In genomic region chr12:54005853-54006699, GRCh38 we compare ENCODE assay signal across 1 cellular context.
TF ChIP-seq lines count a peak whose summit lies in the region.

No MANE protein-coding gene starts in this region.

TF ChIP-seq in GM12878, 131 proteins besides CTCF, POLR2A, EP300 and RAD21 (continued from another document):
- TF ChIP-seq E2F8 (IDR thresholded peaks at IDR 0.05; ENCODE audit: low read depth, partially characterized antibody) = no peak
- no peak for TF ChIP-seq NRF1 (conservative IDR thresholded peaks at IDR 0.05; ENCODE audit: low read depth, low read length)
- TF ChIP-seq RB1 (IDR thresholded peaks at IDR 0.05; ENCODE audit: borderline replicate concordance) = peak; percentile 88; the same call in 1 of the 2 replicates
- TF ChIP-seq MYB (IDR thresholded peaks at IDR 0.05; ENCODE audit: borderline replicate concordance, low read depth, low read length) = no peak
- TF ChIP-seq DPF2 (IDR thresholded peaks at IDR 0.05) = peak; percentile 68; the same call in 1 of the 2 replicates
- TF ChIP-seq SUZ12 (IDR thresholded peaks at IDR 0.05; ENCODE audit: unreplicated experiment) = no peak
- TF ChIP-seq ZNF384 (IDR thresholded peaks at IDR 0.05; ENCODE audit: borderline replicate concordance, low read depth, low read length) = no peak; the same call in 1 of the 2 replicates
- TF ChIP-seq SUPT20H (IDR thresholded peaks at IDR 0.05; ENCODE audit: borderline replicate concordance, control insufficient read depth, low read depth, low read length) = no peak
- TF ChIP-seq ZZZ3 (IDR thresholded peaks at IDR 0.05; ENCODE audit: control insufficient read depth, insufficient read length, low read depth) = no peak
- TF ChIP-seq ASH2L (IDR thresholded peaks at IDR 0.05; ENCODE audit: borderline replicate concordance, low read depth) = no peak
- no peak for TF ChIP-seq SREBF2 (IDR thresholded peaks at IDR 0.05; ENCODE audit: low read length)
- TF ChIP-seq, protein P1, sequence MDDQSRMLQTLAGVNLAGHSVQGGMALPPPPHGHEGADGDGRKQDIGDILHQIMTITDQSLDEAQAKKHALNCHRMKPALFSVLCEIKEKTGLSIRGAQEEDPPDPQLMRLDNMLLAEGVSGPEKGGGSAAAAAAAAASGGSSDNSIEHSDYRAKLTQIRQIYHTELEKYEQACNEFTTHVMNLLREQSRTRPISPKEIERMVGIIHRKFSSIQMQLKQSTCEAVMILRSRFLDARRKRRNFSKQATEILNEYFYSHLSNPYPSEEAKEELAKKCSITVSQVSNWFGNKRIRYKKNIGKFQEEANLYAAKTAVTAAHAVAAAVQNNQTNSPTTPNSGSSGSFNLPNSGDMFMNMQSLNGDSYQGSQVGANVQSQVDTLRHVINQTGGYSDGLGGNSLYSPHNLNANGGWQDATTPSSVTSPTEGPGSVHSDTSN (IDR thresholded peaks at IDR 0.05; ENCODE audit: insufficient replicate concordance, low read depth, low read length) = no peak
- TF ChIP-seq KLF5 (IDR thresholded peaks at IDR 0.05; ENCODE audit: partially characterized antibody) = no peak
- TF ChIP-seq, protein P2, sequence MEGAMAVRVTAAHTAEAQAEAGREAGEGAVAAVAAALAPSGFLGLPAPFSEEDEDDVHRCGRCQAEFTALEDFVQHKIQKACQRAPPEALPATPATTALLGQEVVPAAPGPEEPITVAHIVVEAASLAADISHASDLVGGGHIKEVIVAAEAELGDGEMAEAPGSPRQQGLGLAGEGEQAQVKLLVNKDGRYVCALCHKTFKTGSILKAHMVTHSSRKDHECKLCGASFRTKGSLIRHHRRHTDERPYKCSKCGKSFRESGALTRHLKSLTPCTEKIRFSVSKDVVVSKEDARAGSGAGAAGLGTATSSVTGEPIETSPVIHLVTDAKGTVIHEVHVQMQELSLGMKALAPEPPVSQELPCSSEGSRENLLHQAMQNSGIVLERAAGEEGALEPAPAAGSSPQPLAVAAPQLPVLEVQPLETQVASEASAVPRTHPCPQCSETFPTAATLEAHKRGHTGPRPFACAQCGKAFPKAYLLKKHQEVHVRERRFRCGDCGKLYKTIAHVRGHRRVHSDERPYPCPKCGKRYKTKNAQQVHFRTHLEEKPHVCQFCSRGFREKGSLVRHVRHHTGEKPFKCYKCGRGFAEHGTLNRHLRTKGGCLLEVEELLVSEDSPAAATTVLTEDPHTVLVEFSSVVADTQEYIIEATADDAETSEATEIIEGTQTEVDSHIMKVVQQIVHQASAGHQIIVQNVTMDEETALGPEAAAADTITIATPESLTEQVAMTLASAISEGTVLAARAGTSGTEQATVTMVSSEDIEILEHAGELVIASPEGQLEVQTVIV (IDR thresholded peaks at IDR 0.05; ENCODE audit: borderline replicate concordance, partially characterized antibody) = no peak
- no peak for TF ChIP-seq EGR1 (IDR thresholded peaks at IDR 0.05; ENCODE audit: borderline replicate concordance in 1 of 2, low read depth in 2 of 2, low read length in 2 of 2)
